ENCODE assay signal across 26 cellular contexts in the genomic region with DNA sequence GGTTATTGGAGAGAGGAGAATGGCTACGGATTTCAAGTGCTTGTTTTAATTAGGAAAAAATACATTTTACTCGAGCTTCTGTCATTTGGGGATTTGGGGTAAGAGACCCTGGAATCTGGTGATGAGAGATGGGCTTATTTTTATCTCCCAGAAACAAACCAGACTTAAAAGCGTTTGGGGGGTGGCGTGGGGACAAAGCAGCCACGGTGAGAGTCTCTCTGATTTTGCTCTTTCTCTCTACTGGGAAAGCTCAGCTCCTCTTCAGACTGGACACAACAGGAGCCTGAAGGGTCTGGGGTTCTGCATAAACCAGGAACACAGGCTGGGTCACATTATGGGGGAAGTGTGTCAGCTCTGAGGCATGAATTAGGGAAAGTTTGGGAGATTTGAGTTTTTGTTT. TPM values are rescaled to one million over a fixed set of nuclear protein-coding genes. Genes with fewer than 3 reads are reported as not detected.
DNase-seq lines count a peak whose midpoint lies in the region; ATAC-seq and TF ChIP-seq lines count a peak whose summit lies in the region.
"Had no signal": no experiment of that assay in that cellular context is flagged by ENCODE, and none has a peak within 500 bp of the region (broad histone marks: within the 10 kb centered on the region; RNA-seq: fewer than 3 reads in every experiment).

No MANE protein-coding gene starts in this region.

- intact Hi-C loops in CD4-positive, alpha-beta T cell (cut with DNase I, micrococcal nuclease): no loop called here
- intact Hi-C loops in vagina (cut with DNase I): no loop called here

- H3K27ac Mint-ChIP-seq in T-helper 1 cell treated with Interleukin-12 subunit alpha and Interleukin-12 subunit beta and Interleukin-4 antibody, amounts not matched to agents 30 μg/mL and 1 μg/mL, for 36 hours: peak overlapping the region; percentile 31
- H3K27ac Mint-ChIP-seq in CD4-positive, alpha-beta T cell: no peak overlapping the region
- H3K27ac Mint-ChIP-seq in WTC11: no peak overlapping the region
- H3K27ac Mint-ChIP-seq: B cell; CD4-positive, alpha-beta memory T cell; CD8-positive, alpha-beta memory T cell had no signal

- POLR2A ChIA-PET in CD4-positive, alpha-beta T cell (lab: Charles Lee): no interaction called here
- POLR2A ChIA-PET in WTC11 (lab: Charles Lee): no interaction called here

- no peak for TF ChIP-seq CTCF in CD4-positive, alpha-beta T cell (IDR thresholded peaks at IDR 0.05)
- TF ChIP-seq CTCF in WTC11 (IDR thresholded peaks at IDR 0.05) (no peak), vagina (IDR thresholded peaks at IDR 0.05) (no peak)

- CTCF ChIA-PET in CD4-positive, alpha-beta T cell (lab: Charles Lee): no interaction called here
- CTCF ChIA-PET in WTC11 (lab: Charles Lee): interaction anchor here (2.6 to 11.1 kb wide), 2 partner anchors 9 to 15 kb away, joined by 12 to 89 read pairs; no protein-coding TSS in a partner anchor

- ATAC-seq in CD4-positive, alpha-beta T cell (ENCODE audit: poor library complexity): no peak
- ATAC-seq in WTC11 (no peak), HG03439 (IDR thresholded peaks at IDR 0.05; ENCODE audit: unreplicated experiment) (no peak)
- ATAC-seq: A549 had no signal

- no peak for DNase-seq in T-helper 1 cell
- DNase-seq in CD4-positive, alpha-beta T cell: no peak
- no peak for DNase-seq in WTC11 (ENCODE audit: low spot score)
- peak; percentile 53 for DNase-seq in retina
- DNase-seq in vagina (ENCODE audit: extremely low spot score in 2 of 2): no peak
- no peak for DNase-seq in GF-D8 (lab: John Stamatoyannopoulos, UW)
- DNase-seq: AML-193; CD4-positive, alpha-beta memory T cell; CD8-positive, alpha-beta memory T cell; COR-L47; DMS 273 treated with DMSO at 0.1 percent for 48 hours; DMS153; DMS79; DND-41; EL; GDM1 had no signal

- peaks cover 79% of the 10 kb centered on the region for H3K27me3 Mint-ChIP-seq in T-helper 1 cell treated with Interleukin-12 subunit alpha and Interleukin-12 subunit beta and Interleukin-4 antibody, amounts not matched to agents 30 μg/mL and 1 μg/mL, for 36 hours (ENCODE audit: low read depth)
- peaks cover 89% of the 10 kb centered on the region for H3K27me3 Mint-ChIP-seq in CD4-positive, alpha-beta T cell
- peaks cover 81% of the 10 kb centered on the region for H3K27me3 Mint-ChIP-seq in WTC11 (ENCODE audit: low read depth)

- no peaks in the 10 kb centered on the region for H3K9me3 Mint-ChIP-seq in T-helper 1 cell treated with Interleukin-12 subunit alpha and Interleukin-12 subunit beta and Interleukin-4 antibody, amounts not matched to agents 30 μg/mL and 1 μg/mL, for 36 hours
- no peaks in the 10 kb centered on the region for H3K9me3 Mint-ChIP-seq in CD4-positive, alpha-beta T cell
- H3K9me3 Mint-ChIP-seq in WTC11: no peaks in the 10 kb centered on the region
- H3K9me3 Mint-ChIP-seq: CD4-positive, alpha-beta memory T cell had no signal

- H3K9me3 ChIP-seq in CD4-positive, alpha-beta T cell (ENCODE audit: control insufficient read depth, low read length): no peaks in the 10 kb centered on the region
- no peaks in the 10 kb centered on the region for H3K9me3 ChIP-seq in vagina
- H3K9me3 ChIP-seq: A549 had no signal

- H3K36me3 Mint-ChIP-seq in T-helper 1 cell treated with Interleukin-12 subunit alpha and Interleukin-12 subunit beta and Interleukin-4 antibody, amounts not matched to agents 30 μg/mL and 1 μg/mL, for 36 hours (ENCODE audit: low read depth): peaks cover 2% of the 10 kb centered on the region
- no peaks in the 10 kb centered on the region for H3K36me3 Mint-ChIP-seq in CD4-positive, alpha-beta T cell (ENCODE audit: low read depth)
- H3K36me3 Mint-ChIP-seq in WTC11: no peaks in the 10 kb centered on the region
- H3K36me3 Mint-ChIP-seq: CD8-positive, alpha-beta memory T cell had no signal

- H3K4me3 ChIP-seq in vagina: no peak overlapping the region
- H3K4me3 ChIP-seq: A549; BLaER1 treated with 17β-estradiol and CSF1 and Interleukin-3, amounts not matched to agents 10 nM and 100 nM had no signal

- H3K36me3 ChIP-seq in vagina: no peaks in the 10 kb centered on the region
- H3K36me3 ChIP-seq: BLaER1 treated with 17β-estradiol and CSF1 and Interleukin-3, amounts not matched to agents 10 nM and 100 nM had no signal

- peak overlapping the region; percentile 28 for H3K4me3 Mint-ChIP-seq in T-helper 1 cell treated with Interleukin-12 subunit alpha and Interleukin-12 subunit beta and Interleukin-4 antibody, amounts not matched to agents 30 μg/mL and 1 μg/mL, for 36 hours
- H3K4me3 Mint-ChIP-seq in CD4-positive, alpha-beta T cell: peak overlapping the region; percentile 30
- peak overlapping the region; percentile 18; the same call in 1 of the 2 replicates for H3K4me3 Mint-ChIP-seq in WTC11

- peaks cover 30% of the 10 kb centered on the region for H3K4me1 ChIP-seq in vagina
- H3K4me1 ChIP-seq: A549; BLaER1 treated with 17β-estradiol and CSF1 and Interleukin-3, amounts not matched to agents 10 nM and 100 nM had no signal

- H3K27me3 ChIP-seq in CD4-positive, alpha-beta T cell (ENCODE audit: control insufficient read depth, insufficient read depth, low read length): peaks cover 97% of the 10 kb centered on the region
- peaks cover 28% of the 10 kb centered on the region for H3K27me3 ChIP-seq in vagina

- peaks cover 12% of the 10 kb centered on the region for H3K4me1 Mint-ChIP-seq in T-helper 1 cell treated with Interleukin-12 subunit alpha and Interleukin-12 subunit beta and Interleukin-4 antibody, amounts not matched to agents 30 μg/mL and 1 μg/mL, for 36 hours (ENCODE audit: low read depth)
- H3K4me1 Mint-ChIP-seq in CD4-positive, alpha-beta T cell (ENCODE audit: low read depth): peaks cover 23% of the 10 kb centered on the region
- H3K4me1 Mint-ChIP-seq in WTC11: peaks cover 53% of the 10 kb centered on the region

- no peak for TF ChIP-seq POLR2A in vagina (IDR thresholded peaks at IDR 0.05)

- no peak overlapping the region for H3K27ac ChIP-seq in CD4-positive, alpha-beta T cell (ENCODE audit: low read depth, low read length)
- no peak overlapping the region for H3K27ac ChIP-seq in vagina
- H3K27ac ChIP-seq: 22Rv1; A549; BLaER1 treated with 17β-estradiol and CSF1 and Interleukin-3, amounts not matched to agents 10 nM and 100 nM; C4-2B had no signal

TF ChIP-seq in WTC11, 78 proteins besides CTCF, POLR2A, EP300 and RAD21:
- TF ChIP-seq, protein P1, sequence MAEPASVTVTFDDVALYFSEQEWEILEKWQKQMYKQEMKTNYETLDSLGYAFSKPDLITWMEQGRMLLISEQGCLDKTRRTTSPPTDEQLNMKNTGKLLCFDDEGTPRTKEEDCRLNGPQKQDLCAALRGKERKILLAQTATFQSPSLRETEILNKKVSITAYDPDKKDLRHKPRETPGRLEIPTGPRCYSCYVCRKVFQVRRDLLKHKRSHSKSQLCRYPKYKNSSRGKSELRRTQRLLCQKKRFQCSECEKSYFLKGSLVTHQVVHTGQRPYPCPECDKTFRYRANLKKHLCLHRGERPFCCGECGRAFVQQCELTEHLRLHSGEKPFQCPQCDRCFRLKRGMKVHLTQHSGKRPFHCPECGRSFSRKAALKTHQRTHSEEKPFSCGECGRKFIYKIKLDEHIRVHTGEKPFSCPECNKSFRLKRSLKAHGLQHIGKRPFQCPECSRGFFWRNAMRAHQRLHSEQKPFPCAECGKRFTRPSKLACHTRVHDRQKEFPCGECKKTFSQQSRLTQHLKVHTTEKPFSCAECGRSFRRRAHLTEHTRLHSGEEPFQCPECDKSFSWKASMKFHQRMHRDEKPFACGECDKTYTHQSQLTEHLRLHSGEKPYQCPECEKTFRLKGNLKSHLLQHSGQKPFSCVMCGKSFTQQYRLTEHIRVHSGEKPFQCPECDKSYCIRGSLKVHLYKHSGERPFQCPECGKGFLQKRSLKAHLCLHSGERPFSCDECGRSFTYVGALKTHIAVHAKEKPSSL (CRISPR knock-in tag; conservative IDR thresholded peaks at IDR 0.05): no peak
- TF ChIP-seq IRF2 (CRISPR knock-in tag; IDR thresholded peaks at IDR 0.05; ENCODE audit: borderline replicate concordance, low read depth) (no peak), TEAD4 (CRISPR knock-in tag; IDR thresholded peaks at IDR 0.05) (no peak), ATF3 (CRISPR knock-in tag; conservative IDR thresholded peaks at IDR 0.05) (no peak), HMGA2 (CRISPR knock-in tag; IDR thresholded peaks at IDR 0.05) (no peak), TCF7 (CRISPR knock-in tag; IDR thresholded peaks at IDR 0.05; ENCODE audit: low read depth) (no peak), FOXK1 (CRISPR knock-in tag; IDR thresholded peaks at IDR 0.05) (no peak), SMAD3 (CRISPR knock-in tag; IDR thresholded peaks at IDR 0.05; ENCODE audit: borderline replicate concordance) (no peak), IRF1 (CRISPR knock-in tag; IDR thresholded peaks at IDR 0.05) (no peak), ZNF671 (CRISPR knock-in tag; IDR thresholded peaks at IDR 0.05) (no peak), NFYB (CRISPR knock-in tag; conservative IDR thresholded peaks at IDR 0.05; ENCODE audit: low read depth) (no peak), JUN (CRISPR knock-in tag; IDR thresholded peaks at IDR 0.05) (no peak)

RNA-seq across cellular contexts. Expression of gene VSX2, which starts 3.8 kb away (rescaled TPM):
- total RNA-seq in CD4-positive, alpha-beta T cell: not detected
- total RNA-seq in WTC11 (2021) (0.11 to 0.16 TPM in 2 of 3 replicates, not detected in the other), vagina (not detected)
- total RNA-seq: A172; B cell; CD4-positive, alpha-beta memory T cell; CD8-positive, alpha-beta memory T cell; Daoy; G401 had no signal

RNA-seq across cellular contexts. Expression of gene ABCD4, which starts 59.7 kb away (rescaled TPM):
- total RNA-seq in CD4-positive, alpha-beta T cell: 10 to 100 TPM; 59.6 to 63.0 TPM
- 84.7 to 91.2 TPM (median 90.2 TPM) in 3 replicates for total RNA-seq in WTC11 (2021)
- total RNA-seq in vagina: 52.3 TPM
